In the genomic region with DNA sequence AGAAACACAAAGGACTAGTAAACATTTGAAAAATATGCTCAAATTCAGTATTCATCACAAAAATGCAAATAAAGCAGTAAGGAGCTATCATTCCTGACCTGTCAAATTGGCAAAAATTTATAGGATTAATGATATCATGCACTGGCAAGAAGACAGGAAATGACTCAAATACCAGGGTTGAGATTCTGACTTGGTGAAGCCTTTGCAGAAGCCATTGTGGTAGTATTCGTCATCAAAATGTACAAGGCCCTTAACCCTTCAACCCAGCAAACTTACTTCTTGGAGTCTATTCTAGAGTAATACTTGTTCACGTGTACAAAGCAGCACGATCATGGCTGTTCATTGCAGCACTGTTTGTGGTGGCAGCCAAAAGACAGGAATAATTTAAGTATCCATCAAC, we compare ENCODE assay signal across 10 cellular contexts.
DNase-seq lines count a peak whose midpoint lies in the region; ATAC-seq, FAIRE-seq and TF ChIP-seq lines count a peak whose summit lies in the region.
"Had no signal": no experiment of that assay in that cellular context is flagged by ENCODE, and none has a peak within 500 bp of the region (broad histone marks: within the 10 kb centered on the region; RNA-seq: fewer than 3 reads in every experiment).

No MANE protein-coding gene starts in this region.

- H3K27ac ChIP-seq in small intestine (ENCODE audit: low read depth in 1 of 2, low read length in 1 of 2), result no peak overlapping the region

- no peaks in the 10 kb centered on the region for H3K9me3 ChIP-seq in small intestine (ENCODE audit: control insufficient read depth, low read depth)

- no peak for FAIRE-seq in small intestine (lab: Jason Lieb, UNC)

- no peak for TF ChIP-seq CTCF in astrocyte of the spinal cord (IDR thresholded peaks at IDR 0.05; ENCODE audit: low read depth, low read length)

- H3K4me3 ChIP-seq in astrocyte of the spinal cord (ENCODE audit: low read depth, low read length) (no peak overlapping the region), small intestine (ENCODE audit: low read depth in 1 of 2, low read length in 2 of 2) (no peak overlapping the region)

- H3K36me3 ChIP-seq in small intestine (ENCODE audit: control insufficient read depth in 2 of 2, insufficient read depth in 2 of 2, low read length in 2 of 2), result no peaks in the 10 kb centered on the region

- WGBS in small intestine, 3 donors, result 68 to 86% (median 79%) methylated on average over 3 of the region's 3 CpGs

- no peak for ATAC-seq in HG03139 (IDR thresholded peaks at IDR 0.05; ENCODE audit: unreplicated experiment)
- ATAC-seq: activated CD8-positive, alpha-beta T cell treated with anti-CD3 and anti-CD28 coated beads for 36 hours had no signal

- no peaks in the 10 kb centered on the region for H3K4me1 ChIP-seq in small intestine (ENCODE audit: control insufficient read depth in 2 of 2, insufficient read depth in 1 of 2, low read depth in 1 of 2, low read length in 1 of 2)

- no peaks in the 10 kb centered on the region for H3K27me3 ChIP-seq in small intestine (ENCODE audit: control insufficient read depth in 2 of 2, insufficient read depth in 2 of 2, low read length in 2 of 2)

- DNase-seq in AG20443 (ENCODE audit: low spot score) (peak; percentile 36), LHCN-M2 (ENCODE audit: low read depth) (peak; percentile 80), astrocyte of the spinal cord (ENCODE audit: low read depth, low spot score) (peak; percentile 77), kidney glomerular epithelial cell (lab: John Stamatoyannopoulos, UW) (peak; percentile 21), SIG-M5 treated with dmso at 0.1 percent for 504 hours (lab: John Stamatoyannopoulos, UW; ENCODE audit: unreplicated experiment) (no peak), retina (no peak), small intestine (no peak)
- DNase-seq: activated CD8-positive, alpha-beta T cell treated with anti-CD3 and anti-CD28 coated beads for 36 hours; NCI-H510A had no signal

- in situ Hi-C loops in astrocyte of the spinal cord (cut with HindIII; ENCODE audit: low sequenced_read_pairs), result no loop called here

Comparison
In these comparisons a context has a peak if more than half of its experiments do, and no peak if none do; other contexts are left out.
1. DNase-seq: peak in AG20443 (single experiment), LHCN-M2 (single experiment), astrocyte of the spinal cord (single experiment) and kidney glomerular epithelial cell (single experiment); none in SIG-M5 treated with dmso at 0.1 percent for 504 hours (single experiment), retina (single experiment) and small intestine (single experiment).